Comparison of ENCODE assay signal across 31 cellular contexts in the genomic region with DNA sequence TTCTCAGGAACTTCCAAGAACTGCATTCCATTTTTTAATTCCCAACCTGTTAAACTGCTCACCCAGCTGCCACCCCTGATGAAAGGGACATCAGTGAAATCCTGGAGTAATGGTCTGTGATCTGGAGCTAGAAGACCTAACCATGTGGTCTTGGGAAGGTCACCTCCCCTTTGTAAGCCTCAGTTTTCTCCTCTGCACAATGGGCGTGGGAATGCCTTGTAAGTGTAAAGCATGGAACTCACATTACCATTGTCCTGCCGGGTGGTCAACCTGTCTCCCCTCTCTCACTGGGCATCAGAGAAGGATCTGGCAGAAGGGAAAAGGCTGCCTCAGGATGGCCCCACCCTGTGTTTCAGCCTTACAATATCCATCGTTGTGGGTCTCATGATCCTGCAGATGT.
"Had no signal": no experiment of that assay in that cellular context is flagged by ENCODE, and none has a peak within 500 bp of the region (broad histone marks: within the 10 kb centered on the region; RNA-seq: fewer than 3 reads in every experiment).

No MANE protein-coding gene starts in this region.

- ATAC-seq: activated naive CD4-positive, alpha-beta T cell treated with anti-CD3 and anti-CD28 coated beads, Interleukin-2, amount 50 U/mL, for 72 hours; activated T-cell treated with anti-CD3 and anti-CD28 coated beads, Interleukin-2, amount 50 U/mL, for 72 hours; foreskin keratinocyte; T-helper 17 cell had no signal

- H3K27ac ChIP-seq: ascending aorta, cardiac muscle cell, coronary artery, foreskin keratinocyte, VCaP had no signal

- H3K9me3 ChIP-seq: gastrocnemius medialis had no signal

- H3K27me3 ChIP-seq: ascending aorta, breast epithelium, cardiac muscle cell, dorsolateral prefrontal cortex, esophagus muscularis mucosa, foreskin keratinocyte, gastrocnemius medialis had no signal

- H3K4me3 ChIP-seq: ascending aorta, breast epithelium, cardiac muscle cell, coronary artery, dorsolateral prefrontal cortex, esophagus muscularis mucosa, gastrocnemius medialis had no signal

- H3K36me3 ChIP-seq: breast epithelium, cardiac muscle cell had no signal

- H3K4me1 ChIP-seq: ascending aorta, breast epithelium, foreskin keratinocyte had no signal

- DNase-seq: activated CD4-positive, alpha-beta memory T cell treated with anti-CD3 and anti-CD28 coated beads, Interleukin-2, amount 10 ng/mL, durations not matched to agents 7 days and 5 days; activated CD4-positive, alpha-beta T cell treated with anti-CD3 and anti-CD28 coated beads for 1 hour; activated CD4-positive, alpha-beta T cell treated with anti-CD3 and anti-CD28 coated beads for 4 hours; activated CD4-positive, alpha-beta T cell treated with anti-CD3 and anti-CD28 coated beads, Interleukin-2, amount 10 ng/mL, durations not matched to agents 7 days and 5 days; activated CD4-positive, alpha-beta T cell treated with anti-CD3 and anti-CD28 coated beads, Interleukin-2, amount 50 U/mL, for 4 hours; activated CD8-positive, alpha-beta memory T cell treated with anti-CD3 and anti-CD28 coated beads, Interleukin-2, amount 50 U/mL, for 48 hours; activated gamma-delta T cell; activated naive CD4-positive, alpha-beta T cell; activated naive CD4-positive, alpha-beta T cell treated with anti-CD3 and anti-CD28 coated beads, Interleukin-2, amount 10 ng/mL, durations not matched to agents 7 days and 5 days; activated naive CD8-positive, alpha-beta T cell treated with anti-CD3 and anti-CD28 coated beads, Interleukin-2, amount 10 ng/mL, durations not matched to agents 7 days and 5 days; activated T-cell treated with anti-CD3 and anti-CD28 coated beads for 4 hours; activated T-cell treated with anti-CD3 and anti-CD28 coated beads, Interleukin-2, amount 50 U/mL, for 24 hours; activated T-cell treated with anti-CD3 and anti-CD28 coated beads, Interleukin-2, amount 50 U/mL, for 72 hours; central memory CD4-positive, alpha-beta T cell; dorsolateral prefrontal cortex; effector memory CD4-positive, alpha-beta T cell; endodermal cell; erythroblast; foreskin keratinocyte; gastrocnemius medialis; glutamatergic neuron; T-helper 1 cell; T-helper 17 cell; T1000 had no signal
